Comparison of ENCODE assay signal across 8 cellular contexts in genomic region chr17:1516403-1517161, GRCh38. TPM values are rescaled to one million over a fixed set of nuclear protein-coding genes. Genes with fewer than 3 reads are reported as not detected.
DNase-seq lines count a peak whose midpoint lies in the region; ATAC-seq and TF ChIP-seq lines count a peak whose summit lies in the region.

INPP5K (minus strand) TSS chr17:1516612; CDS start chr17:1516499, 113 bp downstream.

- TF ChIP-seq POLR2A in GM19193 (IDR thresholded peaks at IDR 0.05; ENCODE audit: extremely low read depth, insufficient read depth, insufficient read length) = peak; percentile 91

- H3K36me3 Mint-ChIP-seq in activated CD4-positive, alpha-beta T cell treated with anti-CD3 and anti-CD28 coated beads for 36 hours (ENCODE audit: low read depth) = peaks cover 12% of the 10 kb centered on the region

- no peaks in the 10 kb centered on the region for H3K4me1 ChIP-seq in BE2C

- H3K36me3 ChIP-seq in BE2C = no peaks in the 10 kb centered on the region

- TF ChIP-seq CTCF in BE2C (IDR thresholded peaks at IDR 0.05; ENCODE audit: low read depth, low read length) = no peak
- TF ChIP-seq CTCF in choroid plexus epithelial cell (conservative IDR thresholded peaks at IDR 0.05; ENCODE audit: low read depth, low read length) = no peak

- intact Hi-C loops in activated CD4-positive, alpha-beta T cell treated with anti-CD3 and anti-CD28 coated beads for 36 hours (cut with DNase I, micrococcal nuclease) = loop anchor here (1.0 to 2.0 kb wide), 15 partner anchors 25 to 820 kb away; partner anchors contain the start of genes CRK (in 2 of the 2), PITPNA (in 1 of the 2), PRPF8 (in 1 of the 2) and RILP (in 1 of the 2)

- H3K4me1 Mint-ChIP-seq in activated CD4-positive, alpha-beta T cell treated with anti-CD3 and anti-CD28 coated beads for 36 hours = peaks cover 28% of the 10 kb centered on the region

- peak within 1 kb of the TSS; percentile 85 for H3K4me3 Mint-ChIP-seq in activated CD4-positive, alpha-beta T cell treated with anti-CD3 and anti-CD28 coated beads for 36 hours

- H3K27me3 ChIP-seq in BE2C = no peaks in the 10 kb centered on the region

- CTCF ChIA-PET in activated CD4-positive, alpha-beta T cell treated with anti-CD3 and anti-CD28 coated beads for 36 hours (lab: Charles Lee) = interaction anchor here (0.6 to 5.0 kb wide), 18 partner anchors 12 to 811 kb away, joined by 3 to 58 read pairs (median 4); partner anchors contain the start of gene TIMM22

- H3K4me3 ChIP-seq in BE2C (ENCODE audit: low read depth, low read length) (peak within 1 kb of the TSS; percentile 77), choroid plexus epithelial cell (ENCODE audit: low read depth, low read length) (peak within 1 kb of the TSS; percentile 99)

- H3K27me3 Mint-ChIP-seq in activated CD4-positive, alpha-beta T cell treated with anti-CD3 and anti-CD28 coated beads for 36 hours = no peaks in the 10 kb centered on the region

- H3K9me3 Mint-ChIP-seq in activated CD4-positive, alpha-beta T cell treated with anti-CD3 and anti-CD28 coated beads for 36 hours (ENCODE audit: low read depth) = no peaks in the 10 kb centered on the region

- ATAC-seq in HG03439 (IDR thresholded peaks at IDR 0.05; ENCODE audit: unreplicated experiment) = peak; percentile 91
- peak; percentile 99 for ATAC-seq in activated CD4-positive, alpha-beta T cell treated with anti-CD3 and anti-CD28 coated beads for 36 hours

- POLR2A ChIA-PET in activated CD4-positive, alpha-beta T cell treated with anti-CD3 and anti-CD28 coated beads for 36 hours (lab: Charles Lee) = interaction anchor here (0.6 to 1.1 kb wide), 9 partner anchors 12 to 153 kb away, joined by 3 to 9 read pairs (median 3); no protein-coding TSS in a partner anchor

- peak within 1 kb of the TSS; percentile 81 for H3K27ac Mint-ChIP-seq in activated CD4-positive, alpha-beta T cell treated with anti-CD3 and anti-CD28 coated beads for 36 hours

- DNase-seq in BE2C (peak; percentile 92), NCI-H510A treated with DMSO at 0.1 percent for 48 hours (lab: John Stamatoyannopoulos, UW) (peak; percentile 93), choroid plexus epithelial cell (ENCODE audit: low read depth) (peak; percentile 99), kidney glomerular epithelial cell (lab: John Stamatoyannopoulos, UW) (peak; percentile 91)
- peak; percentile 99 for DNase-seq in activated CD4-positive, alpha-beta T cell treated with anti-CD3 and anti-CD28 coated beads for 36 hours
- DNase-seq in stimulated activated CD4-positive, alpha-beta T cell treated with anti-CD3 and anti-CD28 coated beads, Interleukin-1b, Interleukin-23, amount 100 ng/mL, for 1 hour (ENCODE audit: low read depth in 2 of 2) = peak; percentile 86 to 94

- H3K9me3 ChIP-seq in BE2C = no peaks in the 10 kb centered on the region

RNA-seq across cellular contexts. Expression of gene INPP5K, which starts in this region (rescaled TPM):
- 89.6 TPM for polyA plus RNA-seq in BE2C (2012; ENCODE audit: insufficient read depth, insufficient read length, low read depth)
- 10 to 100 TPM; 18.5 to 27.3 TPM for total RNA-seq in activated CD4-positive, alpha-beta T cell treated with anti-CD3 and anti-CD28 coated beads for 36 hours

Comparison
In these comparisons a context has a peak if more than half of its experiments do, and no peak if none do; other contexts are left out.
1. Peak in every context shown above with its lines: DNase-seq, ATAC-seq and H3K4me3 ChIP-seq.